ENCODE assay signal across 15 cellular contexts in genomic region chr20:54194724-54195438, GRCh38. TPM values are rescaled to one million over a fixed set of nuclear protein-coding genes. Genes with fewer than 3 reads are reported as not detected.
DNase-seq lines count a peak whose midpoint lies in the region; ATAC-seq and TF ChIP-seq lines count a peak whose summit lies in the region.
"Had no signal": no experiment of that assay in that cellular context is flagged by ENCODE, and none has a peak within 500 bp of the region (broad histone marks: within the 10 kb centered on the region; RNA-seq: fewer than 3 reads in every experiment).

No MANE protein-coding gene starts in this region.

- H3K36me3 ChIP-seq in GM06990 (ENCODE audit: control insufficient read depth, insufficient read depth, low read length) (no peaks in the 10 kb centered on the region), WERI-Rb-1 (no peaks in the 10 kb centered on the region), mucosa of descending colon (ENCODE audit: low read depth) (no peaks in the 10 kb centered on the region), spleen (no peaks in the 10 kb centered on the region)
- H3K36me3 ChIP-seq: cardiac muscle cell, prostate gland, vagina had no signal

- TF ChIP-seq CTCF in GM06990 (IDR thresholded peaks at IDR 0.05; ENCODE audit: insufficient read depth, low read length, poor library complexity, severe bottlenecking) (peak; percentile 1), WERI-Rb-1 (IDR thresholded peaks at IDR 0.05; ENCODE audit: low read depth, low read length) (0 out of 2 replicates have a peak, but pooled peaks have one; percentile 9), mucosa of descending colon (IDR thresholded peaks at IDR 0.05) (no peak), spleen (IDR thresholded peaks at IDR 0.05 in 8 of 11, conservative IDR thresholded peaks at IDR 0.05 in 3 of 11) (no peak)

- H3K4me3 ChIP-seq in GM06990 (replicated peaks; ENCODE audit: low read depth, low read length) (no peak overlapping the region), WERI-Rb-1 (ENCODE audit: low read depth, low read length) (no peak overlapping the region), mucosa of descending colon (no peak overlapping the region), spleen (no peak overlapping the region)
- H3K4me3 ChIP-seq: cardiac muscle cell, prostate gland, vagina had no signal

- H3K27me3 ChIP-seq in GM06990 (replicated peaks; ENCODE audit: control insufficient read depth, insufficient read depth, low read length) (no peaks in the 10 kb centered on the region), WERI-Rb-1 (ENCODE audit: insufficient read depth, low read depth, severe bottlenecking) (peaks cover 79% of the 10 kb centered on the region), spleen (replicated peaks in 1 of 7) (peaks cover 0 to 13% (median 0%) of the 10 kb centered on the region in 7 donors)
- H3K27me3 ChIP-seq: cardiac muscle cell, vagina had no signal

- no peak overlapping the region for H3K27ac ChIP-seq in WERI-Rb-1
- H3K27ac ChIP-seq in spleen, result no peak overlapping the region
- H3K27ac ChIP-seq: cardiac muscle cell, KMS-11, prostate gland, vagina had no signal

- no peak for TF ChIP-seq POLR2A in spleen (IDR thresholded peaks at IDR 0.05)

- ATAC-seq in HG03439 (IDR thresholded peaks at IDR 0.05; ENCODE audit: unreplicated experiment) (peak; percentile 44), mucosa of descending colon (peak; percentile 11), HG03354 (IDR thresholded peaks at IDR 0.05; ENCODE audit: poor library complexity, severe bottlenecking, unreplicated experiment) (no peak), Right ventricle myocardium inferior (no peak)

- H3K9me3 ChIP-seq in WERI-Rb-1 (ENCODE audit: severe bottlenecking) (no peaks in the 10 kb centered on the region), mucosa of descending colon (no peaks in the 10 kb centered on the region), spleen (no peaks in the 10 kb centered on the region)
- H3K9me3 ChIP-seq: prostate gland, vagina had no signal

- H3K4me1 ChIP-seq in mucosa of descending colon (ENCODE audit: low read depth), result no peaks in the 10 kb centered on the region
- H3K4me1 ChIP-seq in spleen, result no peaks in the 10 kb centered on the region
- H3K4me1 ChIP-seq: prostate gland had no signal

- 63 to 85% (median 77%) methylated on average over 11 of the region's 11 CpGs for WGBS in spleen, 5 donors

- intact Hi-C loops in mucosa of descending colon (cut with DNase I, micrococcal nuclease) (loop anchor here in 1 of 2 donors (5.0 kb wide), 1 partner anchor 98 kb away; no protein-coding TSS in a partner anchor), Right ventricle myocardium inferior (cut with DNase I) (loop anchor here (1.0 kb wide), 1 partner anchor 99 kb away; no protein-coding TSS in a partner anchor), spleen (cut with DNase I; ENCODE audit: low total_unique reads) (loop anchor here (5.0 kb wide), 1 partner anchor 98 kb away; no protein-coding TSS in a partner anchor)

- DNase-seq in GM06990 (ENCODE audit: extremely low read depth, insufficient read length) (no peak), WERI-Rb-1 (no peak), mucosa of descending colon (no peak), Right ventricle myocardium inferior (ENCODE audit: missing footprints) (no peak), spleen (no peak), Ammon's horn (ENCODE audit: low spot score) (no peak)
- DNase-seq: foreskin melanocyte, NCI-H446 treated with DMSO at 0.1 percent for 48 hours, T-helper 2 cell had no signal

RNA-seq across cellular contexts. Expression of gene PFDN4, which starts 13.0 kb away (rescaled TPM):
- total RNA-seq in mucosa of descending colon (10 to 100 TPM; 11.1 to 23.4 (median 22.0) TPM), Right ventricle myocardium inferior (24.0 TPM), spleen (10 to 100 TPM; 14.1 to 74.4 (median 20.4) TPM)
- 10 to 100 TPM; 59.3 to 73.5 (median 59.7) TPM for polyA plus RNA-seq in spleen

RNA-seq across cellular contexts. Expression of gene CYP24A1, which starts 21.1 kb away (rescaled TPM):
- total RNA-seq in mucosa of descending colon (not detected), Right ventricle myocardium inferior (not detected), spleen (not detected)
- not detected for polyA plus RNA-seq in spleen
- total RNA-seq: cardiac muscle cell had no signal
- polyA plus RNA-seq: cardiac muscle cell had no signal

Comparison
In these comparisons a context has a peak if more than half of its experiments do, and no peak if none do; other contexts are left out.
1. CTCF ChIP-seq: peak in GM06990 (single experiment) and WERI-Rb-1 (single experiment); none in mucosa of descending colon (single experiment) and spleen (0 of 11).
2. ATAC-seq: peak in HG03439 (single experiment) and mucosa of descending colon (single experiment); none in HG03354 (single experiment) and Right ventricle myocardium inferior (single experiment).